21 cellular contexts compared by ENCODE assay signal in genomic region chr14:69055973-69056372, GRCh38.
DNase-seq lines count a peak whose midpoint lies in the region; ATAC-seq and TF ChIP-seq lines count a peak whose summit lies in the region.
"Had no signal": no experiment of that assay in that cellular context is flagged by ENCODE, and none has a peak within 500 bp of the region (broad histone marks: within the 10 kb centered on the region; RNA-seq: fewer than 3 reads in every experiment).

No MANE protein-coding gene starts in this region.

- H3K4me3 ChIP-seq in SJSA1 (no peak overlapping the region), fibroblast of lung (replicated peaks in 1 of 4; ENCODE audit: control extremely low read depth in 1 of 4, insufficient read depth in 1 of 4, low read depth in 3 of 4, low read length in 4 of 4) (no peak overlapping the region), sigmoid colon (no peak overlapping the region)
- H3K4me3 ChIP-seq: A549, GM12878, prostate gland, thyroid gland had no signal

- no peaks in the 10 kb centered on the region for H3K27me3 ChIP-seq in SJSA1 (replicated peaks)
- no peaks in the 10 kb centered on the region for H3K27me3 ChIP-seq in fibroblast of lung (ENCODE audit: control insufficient read depth, insufficient read depth, low read length)
- no peaks in the 10 kb centered on the region for H3K27me3 ChIP-seq in sigmoid colon
- H3K27me3 ChIP-seq: foreskin keratinocyte, thyroid gland had no signal

- no peak for TF ChIP-seq POLR2A in sigmoid colon (IDR thresholded peaks at IDR 0.05)

- H4K20me1 ChIP-seq in fibroblast of lung (ENCODE audit: control insufficient read depth, extremely low read depth, insufficient read depth, low read length) = no peaks in the 10 kb centered on the region

- no peak overlapping the region for H3K9ac ChIP-seq in fibroblast of lung (ENCODE audit: insufficient read depth, low read length)

- no peak for ATAC-seq in activated CD8-positive, alpha-beta T cell treated with anti-CD3 and anti-CD28 coated beads for 36 hours
- no peak for ATAC-seq in activated CD8-positive, alpha-beta T cell treated with anti-CD3 and anti-CD28 coated beads, Interleukin-2, amount 10 ng/mL, durations not matched to agents 7 days and 5 days
- ATAC-seq: A549, foreskin keratinocyte, GM12878, HepG2 had no signal

- no peak for TF ChIP-seq CTCF in activated CD8-positive, alpha-beta T cell treated with anti-CD3 and anti-CD28 coated beads for 36 hours (IDR thresholded peaks at IDR 0.05)
- TF ChIP-seq CTCF in fibroblast of lung (conservative IDR thresholded peaks at IDR 0.05 in 1 of 2, IDR thresholded peaks at IDR 0.05 in 1 of 2; ENCODE audit: low read depth in 1 of 2, low read length in 2 of 2) (no peak), sigmoid colon (IDR thresholded peaks at IDR 0.05) (no peak)

- no peak for DNase-seq in activated CD8-positive, alpha-beta T cell treated with anti-CD3 and anti-CD28 coated beads for 36 hours
- DNase-seq in activated CD8-positive, alpha-beta T cell treated with anti-CD3 and anti-CD28 coated beads, Interleukin-2, amount 10 ng/mL, durations not matched to agents 7 days and 5 days = no peak
- DNase-seq in SJSA1 (ENCODE audit: low read depth in 1 of 2, low spot score in 2 of 2) = no peak
- peak; percentile 19 to 62 for DNase-seq in fibroblast of lung (ENCODE audit: low read depth in 2 of 2)
- no peak for DNase-seq in sigmoid colon
- no peak for DNase-seq in epidermal melanocyte (ENCODE audit: insufficient read length, low spot score)
- DNase-seq in NCI-H2081 treated with DMSO at 0.1 percent for 48 hours (lab: John Stamatoyannopoulos, UW) = no peak
- DNase-seq in cortex of kidney (lab: John Stamatoyannopoulos, UW) = no peak
- DNase-seq: DMS 273 treated with DMSO at 0.1 percent for 48 hours; GF-D8; HCEC 1CT; NCI-H446; stimulated activated CD4-positive, alpha-beta T cell treated with anti-CD3 and anti-CD28 coated beads, Interleukin-12 subunit alpha, Interleukin-12 subunit beta, amount 100 ng/mL, for 4 hours; thyroid gland had no signal

- H3K36me3 Mint-ChIP-seq in activated CD8-positive, alpha-beta T cell treated with anti-CD3 and anti-CD28 coated beads for 36 hours (ENCODE audit: low read depth) = peaks cover 40% of the 10 kb centered on the region
- H3K36me3 Mint-ChIP-seq in activated CD8-positive, alpha-beta T cell treated with anti-CD3 and anti-CD28 coated beads, Interleukin-2, amount 10 ng/mL, durations not matched to agents 7 days and 5 days (ENCODE audit: low read depth) = peaks cover 54% of the 10 kb centered on the region

- POLR2A ChIA-PET in activated CD8-positive, alpha-beta T cell treated with anti-CD3 and anti-CD28 coated beads for 36 hours (lab: Charles Lee) = interaction anchor here (0.9 to 1.1 kb wide), 2 partner anchors 36 to 38 kb away, joined by 3 to 4 read pairs; no protein-coding TSS in a partner anchor
- POLR2A ChIA-PET in activated CD8-positive, alpha-beta T cell treated with anti-CD3 and anti-CD28 coated beads, Interleukin-2, amount 10 ng/mL, durations not matched to agents 7 days and 5 days (lab: Charles Lee) = interaction anchor here (1.0 kb wide), 1 partner anchor 108 kb away, joined by 3 read pairs; no protein-coding TSS in a partner anchor

- H3K4me1 Mint-ChIP-seq in activated CD8-positive, alpha-beta T cell treated with anti-CD3 and anti-CD28 coated beads for 36 hours (ENCODE audit: low read depth) = peaks cover 18% of the 10 kb centered on the region
- peaks cover 28% of the 10 kb centered on the region for H3K4me1 Mint-ChIP-seq in activated CD8-positive, alpha-beta T cell treated with anti-CD3 and anti-CD28 coated beads, Interleukin-2, amount 10 ng/mL, durations not matched to agents 7 days and 5 days (ENCODE audit: low read depth)

- peaks cover 34% of the 10 kb centered on the region for H3K36me3 ChIP-seq in SJSA1
- H3K36me3 ChIP-seq in fibroblast of lung (ENCODE audit: control insufficient read depth, insufficient read depth, low read length) = peaks cover 15% of the 10 kb centered on the region
- H3K36me3 ChIP-seq in sigmoid colon = peaks cover 4 to 41% (median 22%) of the 10 kb centered on the region in 4 donors

- CTCF ChIA-PET in activated CD8-positive, alpha-beta T cell treated with anti-CD3 and anti-CD28 coated beads for 36 hours (lab: Charles Lee) = interaction anchor here (0.6 to 2.4 kb wide), 11 partner anchors 9 to 145 kb away, joined by 3 to 16 read pairs (median 4); no protein-coding TSS in a partner anchor
- CTCF ChIA-PET in activated CD8-positive, alpha-beta T cell treated with anti-CD3 and anti-CD28 coated beads, Interleukin-2, amount 10 ng/mL, durations not matched to agents 7 days and 5 days (lab: Charles Lee) = interaction anchor here (0.7 to 3.2 kb wide), 8 partner anchors 9 to 193 kb away, joined by 3 to 19 read pairs (median 4); no protein-coding TSS in a partner anchor

- no peaks in the 10 kb centered on the region for H3K9me3 Mint-ChIP-seq in activated CD8-positive, alpha-beta T cell treated with anti-CD3 and anti-CD28 coated beads for 36 hours
- no peaks in the 10 kb centered on the region for H3K9me3 Mint-ChIP-seq in activated CD8-positive, alpha-beta T cell treated with anti-CD3 and anti-CD28 coated beads, Interleukin-2, amount 10 ng/mL, durations not matched to agents 7 days and 5 days (ENCODE audit: insufficient read depth)
- H3K9me3 Mint-ChIP-seq: activated T-helper 2 cell treated with anti-CD3 and anti-CD28 coated beads, Interferon-gamma antibody, Interleukin-2, Interleukin-4, amounts not matched to agents 10 μg/mL and 5 μg/mL and 100 μg/mL, durations not matched to agents 14 hours and 24 hours and 36 hours had no signal

- H3K27ac ChIP-seq in SJSA1 (peak overlapping the region; percentile 27; the same call in 1 of the 2 replicates), fibroblast of lung (ENCODE audit: insufficient read depth, low read length) (no peak overlapping the region), sigmoid colon (peak overlapping the region; percentile 3 to 87 (median 52))
- H3K27ac ChIP-seq: A549, C4-2B, foreskin keratinocyte, prostate gland, thyroid gland had no signal

- intact Hi-C loops in activated CD8-positive, alpha-beta T cell treated with anti-CD3 and anti-CD28 coated beads for 36 hours (cut with micrococcal nuclease) = no loop called here
- intact Hi-C loops in sigmoid colon (cut with DNase I) = loop anchor here (5.0 kb wide), 1 partner anchor 74 kb away; no protein-coding TSS in a partner anchor

- TF ChIP-seq EP300 in sigmoid colon (IDR thresholded peaks at IDR 0.05) = no peak

- H3K4me1 ChIP-seq in SJSA1 (replicated peaks) (peaks cover 46% of the 10 kb centered on the region), fibroblast of lung (ENCODE audit: control insufficient read depth, extremely low read depth, insufficient read depth, low read length) (peaks cover 3% of the 10 kb centered on the region), sigmoid colon (peaks cover 0 to 60% (median 50%) of the 10 kb centered on the region in 4 donors)
- H3K4me1 ChIP-seq: foreskin keratinocyte, prostate gland had no signal

- no peak overlapping the region for H2AFZ ChIP-seq in fibroblast of lung (ENCODE audit: low read length)

- H3K79me2 ChIP-seq in fibroblast of lung (ENCODE audit: control insufficient read depth, insufficient read depth, low read length) = no peaks in the 10 kb centered on the region

- H3K9me3 ChIP-seq in SJSA1 (replicated peaks) (no peaks in the 10 kb centered on the region), fibroblast of lung (ENCODE audit: control insufficient read depth, insufficient read depth, low read depth, low read length) (no peaks in the 10 kb centered on the region), sigmoid colon (no peaks in the 10 kb centered on the region)
- H3K9me3 ChIP-seq: A549, prostate gland, thyroid gland had no signal

- no peak overlapping the region for H3K4me2 ChIP-seq in fibroblast of lung (ENCODE audit: extremely low read depth, insufficient read depth, low read length)
- H3K4me2 ChIP-seq: A549 had no signal

- H3K27me3 Mint-ChIP-seq in activated CD8-positive, alpha-beta T cell treated with anti-CD3 and anti-CD28 coated beads for 36 hours = no peaks in the 10 kb centered on the region
- no peaks in the 10 kb centered on the region for H3K27me3 Mint-ChIP-seq in activated CD8-positive, alpha-beta T cell treated with anti-CD3 and anti-CD28 coated beads, Interleukin-2, amount 10 ng/mL, durations not matched to agents 7 days and 5 days (ENCODE audit: low read depth)

- H3K4me3 Mint-ChIP-seq in activated CD8-positive, alpha-beta T cell treated with anti-CD3 and anti-CD28 coated beads for 36 hours = no peak overlapping the region
- no peak overlapping the region for H3K4me3 Mint-ChIP-seq in activated CD8-positive, alpha-beta T cell treated with anti-CD3 and anti-CD28 coated beads, Interleukin-2, amount 10 ng/mL, durations not matched to agents 7 days and 5 days

- H3K27ac Mint-ChIP-seq in activated CD8-positive, alpha-beta T cell treated with anti-CD3 and anti-CD28 coated beads for 36 hours = peak overlapping the region; percentile 32
- no peak overlapping the region for H3K27ac Mint-ChIP-seq in activated CD8-positive, alpha-beta T cell treated with anti-CD3 and anti-CD28 coated beads, Interleukin-2, amount 10 ng/mL, durations not matched to agents 7 days and 5 days

Comparison
In these comparisons a context has a peak if more than half of its experiments do, and no peak if none do; other contexts are left out.
1. DNase-seq: peak in fibroblast of lung (2 of 2); none in activated CD8-positive, alpha-beta T cell treated with anti-CD3 and anti-CD28 coated beads for 36 hours (single experiment), activated CD8-positive, alpha-beta T cell treated with anti-CD3 and anti-CD28 coated beads, Interleukin-2, amount 10 ng/mL, durations not matched to agents 7 days and 5 days (single experiment), SJSA1 (0 of 2), sigmoid colon (single experiment), epidermal melanocyte (single experiment), NCI-H2081 treated with DMSO at 0.1 percent for 48 hours (single experiment) and cortex of kidney (single experiment).